Comparison of ENCODE assay signal across 14 cellular contexts in the genomic region with DNA sequence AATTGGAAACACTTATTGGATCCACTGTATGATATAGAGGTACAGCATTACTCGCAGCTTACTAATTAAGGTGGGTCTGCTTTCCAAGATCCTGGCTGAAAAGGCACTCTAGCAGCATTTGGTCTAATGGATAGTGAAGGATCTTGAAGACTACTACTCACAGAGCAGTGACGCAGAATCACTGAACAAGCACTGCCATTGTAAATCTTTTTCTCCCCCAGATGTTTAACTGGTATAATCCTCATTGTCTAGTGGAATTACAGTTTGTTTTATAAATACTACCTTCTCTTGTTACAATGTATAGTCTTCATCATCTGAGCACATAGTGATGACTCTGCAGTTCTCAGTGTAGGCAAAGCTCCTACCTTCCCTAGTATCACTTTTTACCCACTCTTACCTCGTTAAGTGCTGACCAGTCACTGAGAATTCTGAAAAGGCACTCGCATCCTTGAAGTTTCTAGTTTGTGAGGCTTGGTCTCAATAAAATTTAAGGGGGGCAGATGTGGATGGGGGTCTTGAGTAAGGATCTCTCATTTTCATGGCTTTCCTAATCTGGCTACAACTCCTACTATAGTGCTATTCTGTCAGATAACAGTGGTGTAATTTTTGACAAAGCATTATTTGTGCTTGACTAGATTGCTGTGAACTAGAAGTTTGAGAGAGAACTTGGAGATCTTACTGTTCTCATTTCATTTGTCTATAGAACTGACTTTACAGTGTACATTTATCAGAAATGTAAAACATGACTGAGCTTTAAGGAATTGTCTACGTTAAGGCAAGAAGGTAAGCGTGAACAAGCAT.
DNase-seq lines count a peak whose midpoint lies in the region; ATAC-seq and TF ChIP-seq lines count a peak whose summit lies in the region.
"Had no signal": no experiment of that assay in that cellular context is flagged by ENCODE, and none has a peak within 500 bp of the region (broad histone marks: within the 10 kb centered on the region; RNA-seq: fewer than 3 reads in every experiment).

No MANE protein-coding gene starts in this region.

- H2AFZ ChIP-seq in ACC112 (ENCODE audit: low read length, unreplicated experiment) = no peak overlapping the region
- H2AFZ ChIP-seq in KMS-11 (ENCODE audit: low read depth) = no peak overlapping the region

- peak overlapping the region; percentile 46 for H3K27ac Mint-ChIP-seq in memory B cell
- H3K27ac Mint-ChIP-seq: B cell had no signal

- H3K9ac ChIP-seq in KMS-11 = no peak overlapping the region

- peaks cover 34% of the 10 kb centered on the region for H3K4me1 ChIP-seq in ACC112 (ENCODE audit: control insufficient read depth, insufficient read depth, low read length, unreplicated experiment)
- peaks cover 53% of the 10 kb centered on the region for H3K4me1 ChIP-seq in KMS-11 (ENCODE audit: low read depth, poor library complexity, severe bottlenecking)

- peaks cover 48% of the 10 kb centered on the region for H3K4me1 Mint-ChIP-seq in memory B cell

- no peaks in the 10 kb centered on the region for H3K27me3 ChIP-seq in ACC112 (ENCODE audit: insufficient read depth, low read length)
- H3K27me3 ChIP-seq in KMS-11 (ENCODE audit: insufficient read depth, low read depth) = no peaks in the 10 kb centered on the region

- no peaks in the 10 kb centered on the region for H3K9me3 Mint-ChIP-seq in memory B cell
- H3K9me3 Mint-ChIP-seq: T-cell had no signal

- H3K4me3 ChIP-seq in ACC112 (ENCODE audit: low read depth, low read length) (no peak overlapping the region), KMS-11 (IDR thresholded peaks at IDR 0.05; ENCODE audit: insufficient read depth, low read depth, low read length) (no peak overlapping the region)

- peaks cover 96% of the 10 kb centered on the region for H3K79me2 ChIP-seq in ACC112 (ENCODE audit: control insufficient read depth, insufficient read depth, low read length, unreplicated experiment)
- peaks cover 94% of the 10 kb centered on the region for H3K79me2 ChIP-seq in KMS-11 (ENCODE audit: insufficient read depth, low read depth)

- no peak for ATAC-seq in memory B cell (ENCODE audit: low read depth)
- ATAC-seq in HG03342 (IDR thresholded peaks at IDR 0.05; ENCODE audit: unreplicated experiment) = no peak
- no peak for ATAC-seq in HG02763 (IDR thresholded peaks at IDR 0.05; ENCODE audit: unreplicated experiment)
- ATAC-seq: T-cell had no signal

- no peaks in the 10 kb centered on the region for H3K27me3 Mint-ChIP-seq in memory B cell
- H3K27me3 Mint-ChIP-seq: B cell, T-cell had no signal

- H4K20me1 ChIP-seq in KMS-11 (ENCODE audit: insufficient read depth) = 0 out of 2 replicates have a peak, but pooled peaks cover 7% of the 10 kb centered on the region

- no peak for TF ChIP-seq CTCF in KMS-11 (conservative IDR thresholded peaks at IDR 0.05; ENCODE audit: low read depth, low read length)

- peak overlapping the region; percentile 11; the same call in 1 of the 2 replicates for H3K4me2 ChIP-seq in KMS-11

- H3K4me3 Mint-ChIP-seq in memory B cell = no peak overlapping the region
- H3K4me3 Mint-ChIP-seq: B cell, T-cell had no signal

- H3K36me3 ChIP-seq in ACC112 (ENCODE audit: insufficient read depth, low read length) (peaks cover 20% of the 10 kb centered on the region), KMS-11 (ENCODE audit: insufficient read depth) (no peaks in the 10 kb centered on the region; the same call in 1 of the 2 replicates)

- peak overlapping the region; percentile 34; the same call in 1 of the 2 replicates for H3K27ac ChIP-seq in ACC112 (ENCODE audit: low read depth, low read length)
- no peak overlapping the region; the same call in 1 of the 2 replicates for H3K27ac ChIP-seq in KMS-11
- peak overlapping the region; percentile 22 for H3K27ac ChIP-seq in angular gyrus (ENCODE audit: low read depth, low read length)

- DNase-seq in memory B cell (ENCODE audit: low spot score in 2 of 2) (no peak), NCI-H748 treated with DMSO at 0.1 percent for 48 hours (lab: John Stamatoyannopoulos, UW) (no peak)
- no peak for DNase-seq in activated CD4-positive, alpha-beta T cell treated with anti-CD3 and anti-CD28 coated beads for 4 hours
- DNase-seq: activated T-cell treated with anti-CD3 and anti-CD28 coated beads, Interleukin-2, amount 50 U/mL, for 48 hours; effector memory CD4-positive, alpha-beta T cell; glutamatergic neuron; NCI-H1436; T-cell had no signal

- H3K36me3 Mint-ChIP-seq in memory B cell = peaks cover 8% of the 10 kb centered on the region
- H3K36me3 Mint-ChIP-seq: T-cell had no signal
